ENCODE assay signal across 8 cellular contexts in genomic region chr14:52791204-52792096, GRCh38. TPM values are rescaled to one million over a fixed set of nuclear protein-coding genes. Genes with fewer than 3 reads are reported as not detected.
DNase-seq lines count a peak whose midpoint lies in the region; ATAC-seq lines count a peak whose summit lies in the region.

GNPNAT1 (minus strand) TSS chr14:52791607; CDS start chr14:52784650, 6,957 bp downstream.

- H3K9me3 Mint-ChIP-seq in effector memory CD8-positive, alpha-beta T cell: no peaks in the 10 kb centered on the region
- peaks cover under 1% of the 10 kb centered on the region for H3K9me3 Mint-ChIP-seq in memory B cell

- peaks cover 26 to 35% of the 10 kb centered on the region in 2 donors for H3K4me1 Mint-ChIP-seq in effector memory CD8-positive, alpha-beta T cell (ENCODE audit: low read depth in 2 of 2)
- peaks cover 15% of the 10 kb centered on the region for H3K4me1 Mint-ChIP-seq in memory B cell

- DNase-seq in COLO668 (lab: John Stamatoyannopoulos, UW; ENCODE audit: unreplicated experiment) (peak; percentile 95), HT1080 (ENCODE audit: low read depth) (peak; percentile 93), NOMO-1 treated with dmso at 0.1 percent for 144 hours (lab: John Stamatoyannopoulos, UW; ENCODE audit: unreplicated experiment) (peak; percentile 82), memory B cell (ENCODE audit: low spot score in 2 of 2) (peak; percentile 76 to 83)
- peak; percentile 66 to 76 (median 66) for DNase-seq in activated CD8-positive, alpha-beta memory T cell treated with anti-CD3 and anti-CD28 coated beads for 48 hours (ENCODE audit: low read depth in 2 of 3, low spot score in 2 of 3)
- peak; percentile 89 to 91 (median 91) for DNase-seq in effector memory CD8-positive, alpha-beta T cell
- DNase-seq in stimulated activated CD8-positive, alpha-beta memory T cell treated with anti-CD3 and anti-CD28 coated beads, Interleukin-12 subunit alpha, Interleukin-12 subunit beta, amount 100 ng/mL, for 1 hour (ENCODE audit: low read depth): peak; percentile 77

- peak within 1 kb of the TSS; percentile 82 to 88 for H3K27ac Mint-ChIP-seq in effector memory CD8-positive, alpha-beta T cell
- H3K27ac Mint-ChIP-seq in memory B cell: peak within 1 kb of the TSS; percentile 87

- H3K4me3 Mint-ChIP-seq in effector memory CD8-positive, alpha-beta T cell: peak within 1 kb of the TSS; percentile 92 to 93
- H3K4me3 Mint-ChIP-seq in memory B cell: peak within 1 kb of the TSS; percentile 95

- ATAC-seq in GM21360 (IDR thresholded peaks at IDR 0.05; ENCODE audit: unreplicated experiment): peak; percentile 87
- ATAC-seq in effector memory CD8-positive, alpha-beta T cell (replicated peaks): peak; percentile 97
- peak; percentile 95 for ATAC-seq in memory B cell (ENCODE audit: low read depth)

- no peaks in the 10 kb centered on the region for H3K27me3 Mint-ChIP-seq in effector memory CD8-positive, alpha-beta T cell
- no peaks in the 10 kb centered on the region for H3K27me3 Mint-ChIP-seq in memory B cell

- peaks cover 13% of the 10 kb centered on the region for H3K36me3 Mint-ChIP-seq in effector memory CD8-positive, alpha-beta T cell (ENCODE audit: insufficient read depth)
- peaks cover under 1% of the 10 kb centered on the region for H3K36me3 Mint-ChIP-seq in memory B cell

RNA-seq across cellular contexts. Expression of gene GNPNAT1, which starts in this region (rescaled TPM):
- 55.5 and 69.2 TPM in 2 replicates for total RNA-seq in HT1080 (2014; rRNA removed; shearing (Covaris generic))
- 76.5 and 86.5 TPM in 2 replicates for polyA plus RNA-seq in HT1080 (2015; cell fraction: cytosol; rRNA removed)
- polyA plus RNA-seq in HT1080 (2015; cell fraction: nucleus; rRNA removed): 29.8 and 33.1 TPM in 2 replicates

Comparison
In these comparisons a context has a peak if more than half of its experiments do, and no peak if none do; other contexts are left out.
1. Peak in every context shown above with its lines: DNase-seq and ATAC-seq.